1 cellular context compared by ENCODE assay signal in the genomic region with DNA sequence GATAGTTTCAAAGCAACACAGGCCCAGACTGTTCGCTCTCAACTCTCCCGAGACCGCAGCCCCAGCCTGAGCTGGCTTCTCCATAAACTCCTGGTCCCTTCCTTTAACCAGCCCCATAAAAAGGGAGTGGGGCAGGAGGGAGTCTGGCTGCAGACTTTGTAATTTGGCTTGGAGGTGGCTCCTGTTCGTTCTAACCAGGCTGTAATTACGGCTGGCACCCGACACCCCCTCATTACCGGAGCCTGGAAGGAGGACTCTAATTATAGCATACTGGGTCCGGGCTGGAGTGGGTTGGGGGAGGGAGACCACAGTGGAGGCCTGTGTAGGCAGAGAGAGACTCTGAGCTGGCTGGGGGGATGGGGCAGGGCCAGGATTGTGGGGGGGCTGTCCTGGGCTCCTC.
A peak's percentile ranks its signal among the peaks of the same experiment; 100 is the strongest.
TF ChIP-seq lines count a peak whose summit lies in the region.

No MANE protein-coding gene starts in this region.

TF ChIP-seq in HEK293, 187 proteins besides CTCF, POLR2A, EP300 and RAD21 (continued from another document and continues in another):
- TF ChIP-seq, protein P1, sequence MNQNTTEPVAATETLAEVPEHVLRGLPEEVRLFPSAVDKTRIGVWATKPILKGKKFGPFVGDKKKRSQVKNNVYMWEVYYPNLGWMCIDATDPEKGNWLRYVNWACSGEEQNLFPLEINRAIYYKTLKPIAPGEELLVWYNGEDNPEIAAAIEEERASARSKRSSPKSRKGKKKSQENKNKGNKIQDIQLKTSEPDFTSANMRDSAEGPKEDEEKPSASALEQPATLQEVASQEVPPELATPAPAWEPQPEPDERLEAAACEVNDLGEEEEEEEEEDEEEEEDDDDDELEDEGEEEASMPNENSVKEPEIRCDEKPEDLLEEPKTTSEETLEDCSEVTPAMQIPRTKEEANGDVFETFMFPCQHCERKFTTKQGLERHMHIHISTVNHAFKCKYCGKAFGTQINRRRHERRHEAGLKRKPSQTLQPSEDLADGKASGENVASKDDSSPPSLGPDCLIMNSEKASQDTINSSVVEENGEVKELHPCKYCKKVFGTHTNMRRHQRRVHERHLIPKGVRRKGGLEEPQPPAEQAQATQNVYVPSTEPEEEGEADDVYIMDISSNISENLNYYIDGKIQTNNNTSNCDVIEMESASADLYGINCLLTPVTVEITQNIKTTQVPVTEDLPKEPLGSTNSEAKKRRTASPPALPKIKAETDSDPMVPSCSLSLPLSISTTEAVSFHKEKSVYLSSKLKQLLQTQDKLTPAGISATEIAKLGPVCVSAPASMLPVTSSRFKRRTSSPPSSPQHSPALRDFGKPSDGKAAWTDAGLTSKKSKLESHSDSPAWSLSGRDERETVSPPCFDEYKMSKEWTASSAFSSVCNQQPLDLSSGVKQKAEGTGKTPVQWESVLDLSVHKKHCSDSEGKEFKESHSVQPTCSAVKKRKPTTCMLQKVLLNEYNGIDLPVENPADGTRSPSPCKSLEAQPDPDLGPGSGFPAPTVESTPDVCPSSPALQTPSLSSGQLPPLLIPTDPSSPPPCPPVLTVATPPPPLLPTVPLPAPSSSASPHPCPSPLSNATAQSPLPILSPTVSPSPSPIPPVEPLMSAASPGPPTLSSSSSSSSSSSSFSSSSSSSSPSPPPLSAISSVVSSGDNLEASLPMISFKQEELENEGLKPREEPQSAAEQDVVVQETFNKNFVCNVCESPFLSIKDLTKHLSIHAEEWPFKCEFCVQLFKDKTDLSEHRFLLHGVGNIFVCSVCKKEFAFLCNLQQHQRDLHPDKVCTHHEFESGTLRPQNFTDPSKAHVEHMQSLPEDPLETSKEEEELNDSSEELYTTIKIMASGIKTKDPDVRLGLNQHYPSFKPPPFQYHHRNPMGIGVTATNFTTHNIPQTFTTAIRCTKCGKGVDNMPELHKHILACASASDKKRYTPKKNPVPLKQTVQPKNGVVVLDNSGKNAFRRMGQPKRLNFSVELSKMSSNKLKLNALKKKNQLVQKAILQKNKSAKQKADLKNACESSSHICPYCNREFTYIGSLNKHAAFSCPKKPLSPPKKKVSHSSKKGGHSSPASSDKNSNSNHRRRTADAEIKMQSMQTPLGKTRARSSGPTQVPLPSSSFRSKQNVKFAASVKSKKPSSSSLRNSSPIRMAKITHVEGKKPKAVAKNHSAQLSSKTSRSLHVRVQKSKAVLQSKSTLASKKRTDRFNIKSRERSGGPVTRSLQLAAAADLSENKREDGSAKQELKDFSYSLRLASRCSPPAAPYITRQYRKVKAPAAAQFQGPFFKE (tag by site-specific recombination; IDR thresholded peaks at IDR 0.05; ENCODE audit: borderline replicate concordance) = no peak
- peak; percentile 88 for TF ChIP-seq EGR2 (tag by site-specific recombination; IDR thresholded peaks at IDR 0.05; ENCODE audit: low read depth)
- TF ChIP-seq ZNF248 (tag by site-specific recombination; IDR thresholded peaks at IDR 0.05) = no peak
- TF ChIP-seq ZNF600 (tag by site-specific recombination; IDR thresholded peaks at IDR 0.05) = 0 out of 2 replicates have a peak, but pooled peaks have one; percentile 21
- no peak for TF ChIP-seq ZNF146 (tag by site-specific recombination; IDR thresholded peaks at IDR 0.05)
- TF ChIP-seq ZNF701 (tag by site-specific recombination; IDR thresholded peaks at IDR 0.05) = no peak
- no peak for TF ChIP-seq GLIS1 (tag by site-specific recombination; IDR thresholded peaks at IDR 0.05)
- peak; percentile 78; the same call in 1 of the 2 replicates for TF ChIP-seq OSR2 (tag by site-specific recombination; IDR thresholded peaks at IDR 0.05)
- TF ChIP-seq ZNF670 (tag by site-specific recombination; IDR thresholded peaks at IDR 0.05; ENCODE audit: low read depth) = no peak
- TF ChIP-seq, protein P2, sequence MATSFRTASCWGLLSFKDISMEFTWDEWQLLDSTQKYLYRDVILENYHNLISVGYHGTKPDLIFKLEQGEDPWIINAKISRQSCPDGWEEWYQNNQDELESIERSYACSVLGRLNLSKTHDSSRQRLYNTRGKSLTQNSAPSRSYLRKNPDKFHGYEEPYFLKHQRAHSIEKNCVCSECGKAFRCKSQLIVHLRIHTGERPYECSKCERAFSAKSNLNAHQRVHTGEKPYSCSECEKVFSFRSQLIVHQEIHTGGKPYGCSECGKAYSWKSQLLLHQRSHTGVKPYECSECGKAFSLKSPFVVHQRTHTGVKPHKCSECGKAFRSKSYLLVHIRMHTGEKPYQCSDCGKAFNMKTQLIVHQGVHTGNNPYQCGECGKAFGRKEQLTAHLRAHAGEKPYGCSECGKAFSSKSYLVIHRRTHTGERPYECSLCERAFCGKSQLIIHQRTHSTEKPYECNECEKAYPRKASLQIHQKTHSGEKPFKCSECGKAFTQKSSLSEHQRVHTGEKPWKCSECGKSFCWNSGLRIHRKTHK (tag by site-specific recombination; IDR thresholded peaks at IDR 0.05) = no peak
- TF ChIP-seq, protein P3, sequence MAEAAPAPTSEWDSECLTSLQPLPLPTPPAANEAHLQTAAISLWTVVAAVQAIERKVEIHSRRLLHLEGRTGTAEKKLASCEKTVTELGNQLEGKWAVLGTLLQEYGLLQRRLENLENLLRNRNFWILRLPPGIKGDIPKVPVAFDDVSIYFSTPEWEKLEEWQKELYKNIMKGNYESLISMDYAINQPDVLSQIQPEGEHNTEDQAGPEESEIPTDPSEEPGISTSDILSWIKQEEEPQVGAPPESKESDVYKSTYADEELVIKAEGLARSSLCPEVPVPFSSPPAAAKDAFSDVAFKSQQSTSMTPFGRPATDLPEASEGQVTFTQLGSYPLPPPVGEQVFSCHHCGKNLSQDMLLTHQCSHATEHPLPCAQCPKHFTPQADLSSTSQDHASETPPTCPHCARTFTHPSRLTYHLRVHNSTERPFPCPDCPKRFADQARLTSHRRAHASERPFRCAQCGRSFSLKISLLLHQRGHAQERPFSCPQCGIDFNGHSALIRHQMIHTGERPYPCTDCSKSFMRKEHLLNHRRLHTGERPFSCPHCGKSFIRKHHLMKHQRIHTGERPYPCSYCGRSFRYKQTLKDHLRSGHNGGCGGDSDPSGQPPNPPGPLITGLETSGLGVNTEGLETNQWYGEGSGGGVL (tag by site-specific recombination; IDR thresholded peaks at IDR 0.05) = peak; percentile 79
- TF ChIP-seq ZFHX2 (tag by site-specific recombination; conservative IDR thresholded peaks at IDR 0.05) = peak; percentile 89
- TF ChIP-seq ZEB2 (tag by site-specific recombination; IDR thresholded peaks at IDR 0.05) = no peak
- TF ChIP-seq ZNF610 (tag by site-specific recombination; IDR thresholded peaks at IDR 0.05; ENCODE audit: borderline replicate concordance) = no peak
- no peak for TF ChIP-seq GLI2 (tag by site-specific recombination; IDR thresholded peaks at IDR 0.05; ENCODE audit: borderline replicate concordance, low read depth)
- TF ChIP-seq, protein P4, sequence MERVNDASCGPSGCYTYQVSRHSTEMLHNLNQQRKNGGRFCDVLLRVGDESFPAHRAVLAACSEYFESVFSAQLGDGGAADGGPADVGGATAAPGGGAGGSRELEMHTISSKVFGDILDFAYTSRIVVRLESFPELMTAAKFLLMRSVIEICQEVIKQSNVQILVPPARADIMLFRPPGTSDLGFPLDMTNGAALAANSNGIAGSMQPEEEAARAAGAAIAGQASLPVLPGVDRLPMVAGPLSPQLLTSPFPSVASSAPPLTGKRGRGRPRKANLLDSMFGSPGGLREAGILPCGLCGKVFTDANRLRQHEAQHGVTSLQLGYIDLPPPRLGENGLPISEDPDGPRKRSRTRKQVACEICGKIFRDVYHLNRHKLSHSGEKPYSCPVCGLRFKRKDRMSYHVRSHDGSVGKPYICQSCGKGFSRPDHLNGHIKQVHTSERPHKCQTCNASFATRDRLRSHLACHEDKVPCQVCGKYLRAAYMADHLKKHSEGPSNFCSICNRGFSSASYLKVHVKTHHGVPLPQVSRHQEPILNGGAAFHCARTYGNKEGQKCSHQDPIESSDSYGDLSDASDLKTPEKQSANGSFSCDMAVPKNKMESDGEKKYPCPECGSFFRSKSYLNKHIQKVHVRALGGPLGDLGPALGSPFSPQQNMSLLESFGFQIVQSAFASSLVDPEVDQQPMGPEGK (tag by site-specific recombination; IDR thresholded peaks at IDR 0.05) = no peak; the same call in 1 of the 2 replicates
- no peak for TF ChIP-seq ZNF112 (tag by site-specific recombination; IDR thresholded peaks at IDR 0.05)
- TF ChIP-seq, protein P5, sequence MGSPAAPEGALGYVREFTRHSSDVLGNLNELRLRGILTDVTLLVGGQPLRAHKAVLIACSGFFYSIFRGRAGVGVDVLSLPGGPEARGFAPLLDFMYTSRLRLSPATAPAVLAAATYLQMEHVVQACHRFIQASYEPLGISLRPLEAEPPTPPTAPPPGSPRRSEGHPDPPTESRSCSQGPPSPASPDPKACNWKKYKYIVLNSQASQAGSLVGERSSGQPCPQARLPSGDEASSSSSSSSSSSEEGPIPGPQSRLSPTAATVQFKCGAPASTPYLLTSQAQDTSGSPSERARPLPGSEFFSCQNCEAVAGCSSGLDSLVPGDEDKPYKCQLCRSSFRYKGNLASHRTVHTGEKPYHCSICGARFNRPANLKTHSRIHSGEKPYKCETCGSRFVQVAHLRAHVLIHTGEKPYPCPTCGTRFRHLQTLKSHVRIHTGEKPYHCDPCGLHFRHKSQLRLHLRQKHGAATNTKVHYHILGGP (tag by site-specific recombination; IDR thresholded peaks at IDR 0.05) = no peak
- TF ChIP-seq OVOL3 (tag by site-specific recombination; IDR thresholded peaks at IDR 0.05) = no peak
- TF ChIP-seq REPIN1 (tag by site-specific recombination; IDR thresholded peaks at IDR 0.05; ENCODE audit: low read depth) = no peak
- no peak for TF ChIP-seq ZNF48 (tag by site-specific recombination; IDR thresholded peaks at IDR 0.05)
- TF ChIP-seq KLF7 (tag by site-specific recombination; IDR thresholded peaks at IDR 0.05; ENCODE audit: borderline replicate concordance) = no peak
- TF ChIP-seq ZBTB7A (tag by site-specific recombination; IDR thresholded peaks at IDR 0.05; ENCODE audit: low read depth) = no peak
- TF ChIP-seq, protein P6, sequence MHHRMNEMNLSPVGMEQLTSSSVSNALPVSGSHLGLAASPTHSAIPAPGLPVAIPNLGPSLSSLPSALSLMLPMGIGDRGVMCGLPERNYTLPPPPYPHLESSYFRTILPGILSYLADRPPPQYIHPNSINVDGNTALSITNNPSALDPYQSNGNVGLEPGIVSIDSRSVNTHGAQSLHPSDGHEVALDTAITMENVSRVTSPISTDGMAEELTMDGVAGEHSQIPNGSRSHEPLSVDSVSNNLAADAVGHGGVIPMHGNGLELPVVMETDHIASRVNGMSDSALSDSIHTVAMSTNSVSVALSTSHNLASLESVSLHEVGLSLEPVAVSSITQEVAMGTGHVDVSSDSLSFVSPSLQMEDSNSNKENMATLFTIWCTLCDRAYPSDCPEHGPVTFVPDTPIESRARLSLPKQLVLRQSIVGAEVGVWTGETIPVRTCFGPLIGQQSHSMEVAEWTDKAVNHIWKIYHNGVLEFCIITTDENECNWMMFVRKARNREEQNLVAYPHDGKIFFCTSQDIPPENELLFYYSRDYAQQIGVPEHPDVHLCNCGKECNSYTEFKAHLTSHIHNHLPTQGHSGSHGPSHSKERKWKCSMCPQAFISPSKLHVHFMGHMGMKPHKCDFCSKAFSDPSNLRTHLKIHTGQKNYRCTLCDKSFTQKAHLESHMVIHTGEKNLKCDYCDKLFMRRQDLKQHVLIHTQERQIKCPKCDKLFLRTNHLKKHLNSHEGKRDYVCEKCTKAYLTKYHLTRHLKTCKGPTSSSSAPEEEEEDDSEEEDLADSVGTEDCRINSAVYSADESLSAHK (tag by site-specific recombination; IDR thresholded peaks at IDR 0.05) = 0 out of 2 replicates have a peak, but pooled peaks have one; percentile 20
- no peak for TF ChIP-seq ZNF514 (tag by site-specific recombination; IDR thresholded peaks at IDR 0.05)
- TF ChIP-seq, protein P7, sequence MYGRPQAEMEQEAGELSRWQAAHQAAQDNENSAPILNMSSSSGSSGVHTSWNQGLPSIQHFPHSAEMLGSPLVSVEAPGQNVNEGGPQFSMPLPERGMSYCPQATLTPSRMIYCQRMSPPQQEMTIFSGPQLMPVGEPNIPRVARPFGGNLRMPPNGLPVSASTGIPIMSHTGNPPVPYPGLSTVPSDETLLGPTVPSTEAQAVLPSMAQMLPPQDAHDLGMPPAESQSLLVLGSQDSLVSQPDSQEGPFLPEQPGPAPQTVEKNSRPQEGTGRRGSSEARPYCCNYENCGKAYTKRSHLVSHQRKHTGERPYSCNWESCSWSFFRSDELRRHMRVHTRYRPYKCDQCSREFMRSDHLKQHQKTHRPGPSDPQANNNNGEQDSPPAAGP (tag by site-specific recombination; IDR thresholded peaks at IDR 0.05) = 0 out of 2 replicates have a peak, but pooled peaks have one; percentile 31
- no peak for TF ChIP-seq KLF1 (tag by site-specific recombination; IDR thresholded peaks at IDR 0.05)
- no peak for TF ChIP-seq ZSCAN30 (tag by site-specific recombination; IDR thresholded peaks at IDR 0.05)
- no peak for TF ChIP-seq ZNF571 (tag by site-specific recombination; IDR thresholded peaks at IDR 0.05)
- TF ChIP-seq ZNF157 (tag by site-specific recombination; IDR thresholded peaks at IDR 0.05) = no peak
- TF ChIP-seq SCRT2 (tag by site-specific recombination; IDR thresholded peaks at IDR 0.05) = no peak
- TF ChIP-seq, protein P8, sequence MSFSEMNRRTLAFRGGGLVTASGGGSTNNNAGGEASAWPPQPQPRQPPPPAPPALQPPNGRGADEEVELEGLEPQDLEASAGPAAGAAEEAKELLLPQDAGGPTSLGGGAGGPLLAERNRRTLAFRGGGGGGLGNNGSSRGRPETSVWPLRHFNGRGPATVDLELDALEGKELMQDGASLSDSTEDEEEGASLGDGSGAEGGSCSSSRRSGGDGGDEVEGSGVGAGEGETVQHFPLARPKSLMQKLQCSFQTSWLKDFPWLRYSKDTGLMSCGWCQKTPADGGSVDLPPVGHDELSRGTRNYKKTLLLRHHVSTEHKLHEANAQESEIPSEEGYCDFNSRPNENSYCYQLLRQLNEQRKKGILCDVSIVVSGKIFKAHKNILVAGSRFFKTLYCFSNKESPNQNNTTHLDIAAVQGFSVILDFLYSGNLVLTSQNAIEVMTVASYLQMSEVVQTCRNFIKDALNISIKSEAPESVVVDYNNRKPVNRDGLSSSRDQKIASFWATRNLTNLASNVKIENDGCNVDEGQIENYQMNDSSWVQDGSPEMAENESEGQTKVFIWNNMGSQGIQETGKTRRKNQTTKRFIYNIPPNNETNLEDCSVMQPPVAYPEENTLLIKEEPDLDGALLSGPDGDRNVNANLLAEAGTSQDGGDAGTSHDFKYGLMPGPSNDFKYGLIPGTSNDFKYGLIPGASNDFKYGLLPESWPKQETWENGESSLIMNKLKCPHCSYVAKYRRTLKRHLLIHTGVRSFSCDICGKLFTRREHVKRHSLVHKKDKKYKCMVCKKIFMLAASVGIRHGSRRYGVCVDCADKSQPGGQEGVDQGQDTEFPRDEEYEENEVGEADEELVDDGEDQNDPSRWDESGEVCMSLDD (tag by site-specific recombination; IDR thresholded peaks at IDR 0.05) = no peak
- no peak for TF ChIP-seq ZNF837 (tag by site-specific recombination; IDR thresholded peaks at IDR 0.05)
- TF ChIP-seq, protein P9, sequence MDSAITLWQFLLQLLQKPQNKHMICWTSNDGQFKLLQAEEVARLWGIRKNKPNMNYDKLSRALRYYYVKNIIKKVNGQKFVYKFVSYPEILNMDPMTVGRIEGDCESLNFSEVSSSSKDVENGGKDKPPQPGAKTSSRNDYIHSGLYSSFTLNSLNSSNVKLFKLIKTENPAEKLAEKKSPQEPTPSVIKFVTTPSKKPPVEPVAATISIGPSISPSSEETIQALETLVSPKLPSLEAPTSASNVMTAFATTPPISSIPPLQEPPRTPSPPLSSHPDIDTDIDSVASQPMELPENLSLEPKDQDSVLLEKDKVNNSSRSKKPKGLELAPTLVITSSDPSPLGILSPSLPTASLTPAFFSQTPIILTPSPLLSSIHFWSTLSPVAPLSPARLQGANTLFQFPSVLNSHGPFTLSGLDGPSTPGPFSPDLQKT (IDR thresholded peaks at IDR 0.05; ENCODE audit: borderline replicate concordance, low read depth, low read length) = no peak
- no peak for TF ChIP-seq ZNF140 (tag by site-specific recombination; IDR thresholded peaks at IDR 0.05)
